ENCODE assay signal across 1 cellular context in genomic region chr6:4018194-4019111, GRCh38.
TF ChIP-seq lines count a peak whose summit lies in the region.

No MANE protein-coding gene starts in this region.

TF ChIP-seq in HepG2, 621 proteins besides CTCF, POLR2A, EP300 and RAD21 (continued from another document and continues in another):
- TF ChIP-seq ZBTB4 (CRISPR knock-in tag; IDR thresholded peaks at IDR 0.05; ENCODE audit: borderline replicate concordance) (peak; percentile 68; the same call in 1 of the 2 replicates), HDAC6 (IDR thresholded peaks at IDR 0.05; ENCODE audit: low read depth, low read length) (no peak), ZNF414 (CRISPR knock-in tag; IDR thresholded peaks at IDR 0.05) (peak; percentile 94), MLX (CRISPR knock-in tag; IDR thresholded peaks at IDR 0.05) (peak; percentile 66; the same call in 1 of the 2 replicates), ZNF747 (CRISPR knock-in tag; IDR thresholded peaks at IDR 0.05; ENCODE audit: borderline replicate concordance) (peak; percentile 97), ARNT2 (CRISPR knock-in tag; IDR thresholded peaks at IDR 0.05; ENCODE audit: low read depth) (peak; percentile 85), ZNF274 (CRISPR knock-in tag; IDR thresholded peaks at IDR 0.05) (peak; percentile 96), ZNF660 (CRISPR knock-in tag; IDR thresholded peaks at IDR 0.05; ENCODE audit: borderline replicate concordance, low read depth) (no peak; the same call in 1 of the 2 replicates), ZNF790 (CRISPR knock-in tag; IDR thresholded peaks at IDR 0.05; ENCODE audit: borderline replicate concordance) (peak; percentile 76; the same call in 1 of the 2 replicates), MEIS1 (CRISPR knock-in tag; IDR thresholded peaks at IDR 0.05; ENCODE audit: borderline replicate concordance) (0 out of 2 replicates have a peak, but pooled peaks have one; percentile 40), ZNF710 (CRISPR knock-in tag; IDR thresholded peaks at IDR 0.05; ENCODE audit: borderline replicate concordance) (peak; percentile 94), FLYWCH1 (CRISPR knock-in tag; IDR thresholded peaks at IDR 0.05) (0 out of 2 replicates have a peak, but pooled peaks have one; percentile 76), GFI1 (CRISPR knock-in tag; IDR thresholded peaks at IDR 0.05; ENCODE audit: borderline replicate concordance) (peak; percentile 72), CEBPB (IDR thresholded peaks at IDR 0.05; ENCODE audit: borderline replicate concordance, low read depth, low read length) (peak; percentile 88), ZNF549 (CRISPR knock-in tag; IDR thresholded peaks at IDR 0.05) (no peak), ZNF678 (CRISPR knock-in tag; IDR thresholded peaks at IDR 0.05) (peak; percentile 97; the same call in 1 of the 2 replicates), ZNF224 (CRISPR knock-in tag; IDR thresholded peaks at IDR 0.05) (peak; percentile 97), HMGXB4 (CRISPR knock-in tag; IDR thresholded peaks at IDR 0.05; ENCODE audit: borderline replicate concordance in 1 of 2, low read depth in 1 of 2) (peak; percentile 99), ZNF354B (CRISPR knock-in tag; IDR thresholded peaks at IDR 0.05) (no peak), TGIF2 (CRISPR knock-in tag; IDR thresholded peaks at IDR 0.05) (no peak), SETDB1 (CRISPR knock-in tag; IDR thresholded peaks at IDR 0.05; ENCODE audit: borderline replicate concordance) (no peak), CREB3 (CRISPR knock-in tag; IDR thresholded peaks at IDR 0.05) (no peak), ELF4 (CRISPR knock-in tag; IDR thresholded peaks at IDR 0.05; ENCODE audit: borderline replicate concordance) (peak; percentile 90), ZGPAT (CRISPR knock-in tag; IDR thresholded peaks at IDR 0.05) (peak; percentile 98), FOXA3 (CRISPR knock-in tag; IDR thresholded peaks at IDR 0.05) (peak; percentile 17; the same call in 1 of the 2 replicates), NONO (IDR thresholded peaks at IDR 0.05) (no peak), NONO (CRISPR knock-in tag; conservative IDR thresholded peaks at IDR 0.05) (peak; percentile 93; the same call in 1 of the 2 replicates), ARID2 (CRISPR knock-in tag; IDR thresholded peaks at IDR 0.05; ENCODE audit: borderline replicate concordance) (peak; percentile 92; the same call in 1 of the 2 replicates), ZFP90 (CRISPR knock-in tag; IDR thresholded peaks at IDR 0.05; ENCODE audit: borderline replicate concordance) (peak; percentile 78), MAF1 (CRISPR knock-in tag; IDR thresholded peaks at IDR 0.05; ENCODE audit: borderline replicate concordance) (peak; percentile 85; the same call in 1 of the 2 replicates), TBP (CRISPR knock-in tag; IDR thresholded peaks at IDR 0.05) (no peak), ATF7-NPFF (CRISPR knock-in tag; IDR thresholded peaks at IDR 0.05; ENCODE audit: low read depth) (peak; percentile 96), PAXIP1 (CRISPR knock-in tag; conservative IDR thresholded peaks at IDR 0.05) (no peak), ZNF451 (CRISPR knock-in tag; IDR thresholded peaks at IDR 0.05) (peak; percentile 92), AHDC1 (CRISPR knock-in tag; IDR thresholded peaks at IDR 0.05; ENCODE audit: borderline replicate concordance) (peak; percentile 52; the same call in 1 of the 2 replicates), HOXA9 (CRISPR knock-in tag; IDR thresholded peaks at IDR 0.05; ENCODE audit: borderline replicate concordance) (no peak), ZNF576 (CRISPR knock-in tag; IDR thresholded peaks at IDR 0.05) (peak; percentile 79; the same call in 1 of the 2 replicates), KLF13 (CRISPR knock-in tag; IDR thresholded peaks at IDR 0.05) (peak; percentile 93; the same call in 1 of the 2 replicates), ETV5 (CRISPR knock-in tag; IDR thresholded peaks at IDR 0.05; ENCODE audit: borderline replicate concordance) (peak; percentile 87)
